In the genomic region with DNA sequence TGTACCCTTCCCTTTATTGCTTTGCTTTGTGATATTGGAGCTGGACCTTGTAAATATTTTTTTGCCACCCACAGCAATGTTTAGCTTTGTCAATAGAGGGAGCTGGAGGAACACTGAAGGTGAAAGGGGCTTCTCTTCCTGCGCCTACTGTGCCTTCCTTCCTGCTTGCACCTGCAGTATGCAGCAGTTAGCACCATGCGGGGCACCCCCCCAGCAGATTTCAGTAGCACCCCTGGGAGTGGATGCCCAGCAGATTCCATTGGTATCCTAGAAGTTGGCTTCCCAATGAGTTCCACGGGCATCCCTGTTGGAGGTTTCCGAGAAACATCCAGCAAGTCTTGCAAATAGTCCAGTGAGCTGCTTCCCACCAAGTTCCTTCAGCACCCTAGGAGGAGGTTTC, we compare ENCODE assay signal across 8 cellular contexts. TPM values are rescaled to one million over a fixed set of nuclear protein-coding genes. Genes with fewer than 3 reads are reported as not detected.
DNase-seq lines count a peak whose midpoint lies in the region; ATAC-seq and TF ChIP-seq lines count a peak whose summit lies in the region.

No MANE protein-coding gene starts in this region.

- peaks cover 10% of the 10 kb centered on the region for H3K27me3 Mint-ChIP-seq in activated T-helper 2 cell treated with anti-CD3 and anti-CD28 coated beads, Interferon-gamma antibody, Interleukin-2, Interleukin-4, amounts not matched to agents 10 μg/mL and 5 μg/mL and 100 μg/mL, durations not matched to agents 14 hours and 24 hours and 36 hours (ENCODE audit: low read depth)

- peak; percentile 77 for TF ChIP-seq CTCF in GM13977 (IDR thresholded peaks at IDR 0.05; ENCODE audit: extremely low read depth, insufficient read depth, missing control alignments)
- TF ChIP-seq CTCF in OCI-LY1 (IDR thresholded peaks at IDR 0.05; ENCODE audit: low read length) = peak; percentile 86
- TF ChIP-seq CTCF in heart left ventricle (IDR thresholded peaks at IDR 0.05) = peak; percentile 56 to 75 (median 68)

- H3K4me1 ChIP-seq in OCI-LY1 (ENCODE audit: insufficient read depth, low read length, severe bottlenecking) (peaks cover 3% of the 10 kb centered on the region), heart left ventricle (peaks cover 0 to 35% (median 12%) of the 10 kb centered on the region in 12 donors)

- no peaks in the 10 kb centered on the region for H4K20me1 ChIP-seq in OCI-LY1 (ENCODE audit: insufficient read depth, low read length)

- intact Hi-C loops in activated T-helper 2 cell treated with anti-CD3 and anti-CD28 coated beads, Interferon-gamma antibody, Interleukin-2, Interleukin-4, amounts not matched to agents 10 μg/mL and 5 μg/mL and 100 μg/mL, durations not matched to agents 14 hours and 24 hours and 36 hours (cut with micrococcal nuclease) = loop anchor here (1.0 to 5.0 kb wide), 5 partner anchors 17 to 45 kb away; no protein-coding TSS in a partner anchor
- intact Hi-C loops in heart left ventricle (cut with DNase I) = loop anchor here in 8 of 10 donors (1.0 to 5.0 kb wide), 7 partner anchors 25 to 36 kb away; partner anchors contain the start of gene S100A10 (in 1 of the 8)

- 40 to 47% (median 43%) methylated on average over 3 to 4 of the region's 4 CpGs for WGBS in heart left ventricle, 4 donors

- TF ChIP-seq POLR2A in heart left ventricle (IDR thresholded peaks at IDR 0.05) = no peak

- no peaks in the 10 kb centered on the region for H3K36me3 Mint-ChIP-seq in activated T-helper 2 cell treated with anti-CD3 and anti-CD28 coated beads, Interferon-gamma antibody, Interleukin-2, Interleukin-4, amounts not matched to agents 10 μg/mL and 5 μg/mL and 100 μg/mL, durations not matched to agents 14 hours and 24 hours and 36 hours (ENCODE audit: low read depth)

- H3K4me2 ChIP-seq in OCI-LY1 (ENCODE audit: low read length) = peak overlapping the region; percentile 38; the same call in 1 of the 2 replicates

- no peak overlapping the region for H3K9ac ChIP-seq in OCI-LY1 (ENCODE audit: low read length)

- H3K9me2 ChIP-seq in OCI-LY1 (ENCODE audit: low read depth, low read length) = no peaks in the 10 kb centered on the region

- no peak overlapping the region for H3K27ac Mint-ChIP-seq in activated T-helper 2 cell treated with anti-CD3 and anti-CD28 coated beads, Interferon-gamma antibody, Interleukin-2, Interleukin-4, amounts not matched to agents 10 μg/mL and 5 μg/mL and 100 μg/mL, durations not matched to agents 14 hours and 24 hours and 36 hours

- H3K27me3 ChIP-seq in OCI-LY1 (ENCODE audit: insufficient read depth, low read length) (no peaks in the 10 kb centered on the region), heart left ventricle (no peaks in the 10 kb centered on the region)

- H3F3A ChIP-seq in OCI-LY1 (ENCODE audit: insufficient read depth, low read length) = no peaks in the 10 kb centered on the region

- H3K36me3 ChIP-seq in OCI-LY1 (ENCODE audit: insufficient read depth, low read length) (no peaks in the 10 kb centered on the region), heart left ventricle (no peaks in the 10 kb centered on the region)

- H3K9me3 ChIP-seq in OCI-LY1 (ENCODE audit: low read length) (no peaks in the 10 kb centered on the region), heart left ventricle (no peaks in the 10 kb centered on the region)

- H3K4me3 ChIP-seq in OCI-LY1 (ENCODE audit: low read depth, low read length, poor library complexity, severe bottlenecking) = no peak overlapping the region
- H3K4me3 ChIP-seq in heart left ventricle = no peak overlapping the region

- in situ Hi-C loops in ACHN (cut with HindIII; ENCODE audit: low pct_ligation_motif_present, low pct_unique_long_range_greater_than_20kb, low sequenced_read_pairs) = no loop called here
- in situ Hi-C loops in GM13977 (cut with MboI; ENCODE audit: low pct_unique_long_range_greater_than_20kb, low sequenced_read_pairs, unreplicated experiment) = no loop called here

- H2AFZ ChIP-seq in OCI-LY1 (ENCODE audit: low read length) = no peak overlapping the region

- peak; percentile 81 for DNase-seq in ACHN
- peak; percentile 60 for DNase-seq in GM13977 (ENCODE audit: low spot score)
- DNase-seq in activated T-helper 2 cell treated with anti-CD3 and anti-CD28 coated beads, Interferon-gamma antibody, Interleukin-2, Interleukin-4, amounts not matched to agents 10 μg/mL and 5 μg/mL and 100 μg/mL, durations not matched to agents 14 hours and 24 hours and 36 hours (ENCODE audit: low spot score) = peak; percentile 50
- DNase-seq in heart left ventricle = peak in 2 of 5 donors; percentile 25 to 37
- peak; percentile 53 for DNase-seq in stimulated activated CD4-positive, alpha-beta T cell treated with anti-CD3 and anti-CD28 coated beads, Interleukin-15, amount 100 ng/mL, for 24 hours
- DNase-seq in DMS114 treated with DMSO at 0.1 percent for 48 hours (lab: John Stamatoyannopoulos, UW; ENCODE audit: unreplicated experiment) = no peak
- DNase-seq in HPDE6-E6E7 (ENCODE audit: extremely low spot score) = no peak

- H3K4me1 Mint-ChIP-seq in activated T-helper 2 cell treated with anti-CD3 and anti-CD28 coated beads, Interferon-gamma antibody, Interleukin-2, Interleukin-4, amounts not matched to agents 10 μg/mL and 5 μg/mL and 100 μg/mL, durations not matched to agents 14 hours and 24 hours and 36 hours (ENCODE audit: low read depth) = peaks cover 28% of the 10 kb centered on the region

- peak in 3 of 4 donors; percentile 72 to 79 (median 77) for ATAC-seq in heart left ventricle

- no peak overlapping the region for H3K4me3 Mint-ChIP-seq in activated T-helper 2 cell treated with anti-CD3 and anti-CD28 coated beads, Interferon-gamma antibody, Interleukin-2, Interleukin-4, amounts not matched to agents 10 μg/mL and 5 μg/mL and 100 μg/mL, durations not matched to agents 14 hours and 24 hours and 36 hours (ENCODE audit: low read depth)

- H3K79me2 ChIP-seq in OCI-LY1 (ENCODE audit: insufficient read depth, low read length) = no peaks in the 10 kb centered on the region

- H3K9me3 Mint-ChIP-seq in activated T-helper 2 cell treated with anti-CD3 and anti-CD28 coated beads, Interferon-gamma antibody, Interleukin-2, Interleukin-4, amounts not matched to agents 10 μg/mL and 5 μg/mL and 100 μg/mL, durations not matched to agents 14 hours and 24 hours and 36 hours = no peaks in the 10 kb centered on the region

- H3K27ac ChIP-seq in OCI-LY1 (ENCODE audit: low read depth, low read length, poor library complexity, severe bottlenecking) (no peak overlapping the region), heart left ventricle (no peak overlapping the region)

RNA-seq across cellular contexts. Expression of gene S100A10, which starts 25.6 kb away (rescaled TPM):
- total RNA-seq in activated T-helper 2 cell treated with anti-CD3 and anti-CD28 coated beads, Interferon-gamma antibody, Interleukin-2, Interleukin-4, amounts not matched to agents 10 μg/mL and 5 μg/mL and 100 μg/mL, durations not matched to agents 14 hours and 24 hours and 36 hours = 145 and 160 TPM in 2 replicates
- total RNA-seq in heart left ventricle = 100 to 1,000 TPM in 7 of 9 donors, 10 to 100 TPM in 2; 55.5 to 403 (median 156) TPM
- polyA plus RNA-seq in heart left ventricle = 100 to 1,000 TPM; 258 to 387 TPM

RNA-seq across cellular contexts. Expression of gene THEM4, which starts 58.7 kb away (rescaled TPM):
- total RNA-seq in activated T-helper 2 cell treated with anti-CD3 and anti-CD28 coated beads, Interferon-gamma antibody, Interleukin-2, Interleukin-4, amounts not matched to agents 10 μg/mL and 5 μg/mL and 100 μg/mL, durations not matched to agents 14 hours and 24 hours and 36 hours = 27.2 and 28.0 TPM in 2 replicates
- total RNA-seq in heart left ventricle = 10 to 100 TPM; 14.2 to 17.0 (median 15.0) TPM
- 10 to 100 TPM; 14.8 to 25.5 TPM for polyA plus RNA-seq in heart left ventricle

Comparison
In these comparisons a context has a peak if more than half of its experiments do, and no peak if none do; other contexts are left out.
1. DNase-seq: peak in ACHN (single experiment), GM13977 (single experiment), activated T-helper 2 cell treated with anti-CD3 and anti-CD28 coated beads, Interferon-gamma antibody, Interleukin-2, Interleukin-4, amounts not matched to agents 10 μg/mL and 5 μg/mL and 100 μg/mL, durations not matched to agents 14 hours and 24 hours and 36 hours (single experiment) and stimulated activated CD4-positive, alpha-beta T cell treated with anti-CD3 and anti-CD28 coated beads, Interleukin-15, amount 100 ng/mL, for 24 hours (single experiment); none in DMS114 treated with DMSO at 0.1 percent for 48 hours (single experiment) and HPDE6-E6E7 (single experiment).
2. Peak in every context shown above with its lines, with median percentiles within 50 percentile points of each other: CTCF ChIP-seq.